1 cellular context compared by ENCODE assay signal in genomic region chr20:346640-347316, GRCh38.
A peak's percentile ranks its signal among the peaks of the same experiment; 100 is the strongest.
TF ChIP-seq lines count a peak whose summit lies in the region.

Gene NRSN2 (plus strand): TSS chr20:347111. CDS start chr20:349644, 2,533 bp downstream.

TF ChIP-seq in HEK293, 187 proteins besides CTCF, POLR2A, EP300 and RAD21 (continued from another document and continues in another):
- TF ChIP-seq PRDM2 (tag by site-specific recombination; IDR thresholded peaks at IDR 0.05; ENCODE audit: borderline replicate concordance) (no peak), ZNF148 (tag by site-specific recombination; IDR thresholded peaks at IDR 0.05; ENCODE audit: borderline replicate concordance) (no peak), ZNF140 (tag by site-specific recombination; IDR thresholded peaks at IDR 0.05) (no peak), SCRT2 (tag by site-specific recombination; IDR thresholded peaks at IDR 0.05) (no peak), ZNF366 (tag by site-specific recombination; conservative IDR thresholded peaks at IDR 0.05) (peak; percentile 81), KLF1 (tag by site-specific recombination; IDR thresholded peaks at IDR 0.05) (peak; percentile 83), ZNF133 (tag by site-specific recombination; IDR thresholded peaks at IDR 0.05) (no peak), ZNF18 (tag by site-specific recombination; IDR thresholded peaks at IDR 0.05) (no peak), SETDB1 (IDR thresholded peaks at IDR 0.05; ENCODE audit: insufficient read length, low read length) (no peak), WT1 (tag by site-specific recombination; IDR thresholded peaks at IDR 0.05) (peak; percentile 30; the same call in 1 of the 2 replicates), YY2 (tag by site-specific recombination; IDR thresholded peaks at IDR 0.05) (no peak), SP3 (tag by site-specific recombination; IDR thresholded peaks at IDR 0.05) (peak; percentile 71), ATF2 (tag by site-specific recombination; IDR thresholded peaks at IDR 0.05; ENCODE audit: low read depth) (no peak), BCL6B (tag by site-specific recombination; IDR thresholded peaks at IDR 0.05) (no peak), IKZF3 (tag by site-specific recombination; IDR thresholded peaks at IDR 0.05) (peak; percentile 75; the same call in 1 of the 2 replicates), EGR2 (tag by site-specific recombination; IDR thresholded peaks at IDR 0.05; ENCODE audit: low read depth) (0 out of 2 replicates have a peak, but pooled peaks have one; percentile 5), ZNF184 (tag by site-specific recombination; IDR thresholded peaks at IDR 0.05) (no peak), ZNF274 (IDR thresholded peaks at IDR 0.05; ENCODE audit: low read length) (no peak), ZNF274 (tag by site-specific recombination; IDR thresholded peaks at IDR 0.05; ENCODE audit: borderline replicate concordance) (no peak), ZFP37 (tag by site-specific recombination; IDR thresholded peaks at IDR 0.05) (no peak), ZNF777 (tag by site-specific recombination; IDR thresholded peaks at IDR 0.05; ENCODE audit: borderline replicate concordance) (no peak), ZIC2 (tag by site-specific recombination; IDR thresholded peaks at IDR 0.05) (peak; percentile 43; the same call in 1 of the 2 replicates), ZNF837 (tag by site-specific recombination; IDR thresholded peaks at IDR 0.05) (no peak), ZNF629 (tag by site-specific recombination; IDR thresholded peaks at IDR 0.05) (peak; percentile 40; the same call in 1 of the 2 replicates), ZNF132 (tag by site-specific recombination; IDR thresholded peaks at IDR 0.05; ENCODE audit: borderline replicate concordance) (no peak), ZNF792 (tag by site-specific recombination; IDR thresholded peaks at IDR 0.05) (no peak), SCRT1 (tag by site-specific recombination; IDR thresholded peaks at IDR 0.05; ENCODE audit: borderline replicate concordance) (no peak), ZNF596 (tag by site-specific recombination; IDR thresholded peaks at IDR 0.05) (no peak), INSM2 (tag by site-specific recombination; IDR thresholded peaks at IDR 0.05) (no peak), ZNF571 (tag by site-specific recombination; IDR thresholded peaks at IDR 0.05) (no peak), ZNF664 (tag by site-specific recombination; IDR thresholded peaks at IDR 0.05) (no peak), ZBTB44 (tag by site-specific recombination; IDR thresholded peaks at IDR 0.05) (no peak), ZNF645 (tag by site-specific recombination; IDR thresholded peaks at IDR 0.05) (no peak), MYNN (tag by site-specific recombination; IDR thresholded peaks at IDR 0.05; ENCODE audit: borderline replicate concordance) (no peak), ZNF350 (tag by site-specific recombination; IDR thresholded peaks at IDR 0.05) (no peak), ZNF544 (tag by site-specific recombination; IDR thresholded peaks at IDR 0.05) (no peak), HIC1 (tag by site-specific recombination; IDR thresholded peaks at IDR 0.05) (no peak), ZNF23 (tag by site-specific recombination; IDR thresholded peaks at IDR 0.05; ENCODE audit: borderline replicate concordance) (no peak), ZSCAN30 (tag by site-specific recombination; IDR thresholded peaks at IDR 0.05) (peak; percentile 63), ZNF174 (tag by site-specific recombination; IDR thresholded peaks at IDR 0.05) (no peak), TCF7L2 (IDR thresholded peaks at IDR 0.05; ENCODE audit: borderline replicate concordance, low read depth, low read length) (no peak), ZNF341 (tag by site-specific recombination; IDR thresholded peaks at IDR 0.05; ENCODE audit: low read depth) (peak; percentile 64)
